Comparison of ENCODE assay signal across 10 cellular contexts in genomic region chr14:89308232-89308959, GRCh38.
A peak's percentile ranks its signal among the peaks of the same experiment; 100 is the strongest.
DNase-seq lines count a peak whose midpoint lies in the region; ATAC-seq lines count a peak whose summit lies in the region.
"Had no signal": no experiment of that assay in that cellular context is flagged by ENCODE, and none has a peak within 500 bp of the region (broad histone marks: within the 10 kb centered on the region; RNA-seq: fewer than 3 reads in every experiment).

No MANE protein-coding gene starts in this region.

- DNase-seq in EL (peak; percentile 13), KBM-7 (peak; percentile 20), germinal center (ENCODE audit: low spot score) (peak; percentile 41), NAMALWA (ENCODE audit: low spot score) (no peak), NCI-H1694 (lab: John Stamatoyannopoulos, UW) (no peak)
- no peak for DNase-seq in activated effector memory CD4-positive, alpha-beta T cell treated with Interleukin-2 at 50 U/mL for 16 hours
- DNase-seq: stimulated activated CD4-positive, alpha-beta T cell treated with anti-CD3 and anti-CD28 coated beads, Interleukin-12 subunit alpha, Interleukin-12 subunit beta, amount 100 ng/mL, for 4 hours; transverse colon had no signal

- in situ Hi-C loops in KBM-7 (cut with MboI; ENCODE audit: low pct_unique_long_range_greater_than_20kb, low sequenced_read_pairs): no loop called here

- ATAC-seq in GM19351 (IDR thresholded peaks at IDR 0.05; ENCODE audit: unreplicated experiment) (peak; percentile 41), GM21367 (IDR thresholded peaks at IDR 0.05; ENCODE audit: unreplicated experiment) (no peak)

Comparison
In these comparisons a context has a peak if more than half of its experiments do, and no peak if none do; other contexts are left out.
1. DNase-seq: peak in EL (single experiment), KBM-7 (single experiment) and germinal center (single experiment); none in activated effector memory CD4-positive, alpha-beta T cell treated with Interleukin-2 at 50 U/mL for 16 hours (single experiment), NAMALWA (single experiment) and NCI-H1694 (single experiment).